In genomic region chr9:118038713-118039112, GRCh38 we compare ENCODE assay signal across 21 cellular contexts.
"Had no signal": no experiment of that assay in that cellular context is flagged by ENCODE, and none has a peak within 500 bp of the region (broad histone marks: within the 10 kb centered on the region; RNA-seq: fewer than 3 reads in every experiment).

No MANE protein-coding gene starts in this region.

- H3K27me3 Mint-ChIP-seq: activated CD4-positive, alpha-beta T cell treated with anti-CD3 and anti-CD28 coated beads, Interleukin-2, amount 10 ng/mL, durations not matched to agents 24 days and 14 days; activated CD8-positive, alpha-beta T cell treated with anti-CD3 and anti-CD28 coated beads for 36 hours had no signal

- H3K4me1 Mint-ChIP-seq: activated CD4-positive, alpha-beta T cell treated with anti-CD3 and anti-CD28 coated beads, Interleukin-2, amount 10 ng/mL, durations not matched to agents 24 days and 14 days; mesothelial cell of epicardium had no signal

- ATAC-seq: activated CD8-positive, alpha-beta T cell treated with anti-CD3 and anti-CD28 coated beads for 36 hours; activated T-cell treated with anti-CD3 and anti-CD28 coated beads, Interleukin-2, amount 50 U/mL, for 4 hours; body of pancreas; effector memory CD8-positive, alpha-beta T cell; foreskin keratinocyte; natural killer cell treated with Interleukin-12 subunit alpha and Interleukin-12 subunit beta and Interleukin-15 and Interleukin-18, amount 100 ng/mL, for 72 hours had no signal

- H3K4me3 ChIP-seq: body of pancreas, lung, thyroid gland had no signal

- H3K27me3 ChIP-seq: body of pancreas, foreskin keratinocyte, thyroid gland had no signal

- H3K4me1 ChIP-seq: body of pancreas, foreskin keratinocyte, thyroid gland had no signal

- H3K9me3 ChIP-seq: body of pancreas, thyroid gland had no signal

- H3K36me3 ChIP-seq: thyroid gland had no signal

- H3K27ac ChIP-seq: body of pancreas, foreskin keratinocyte, thyroid gland had no signal

- DNase-seq: activated CD4-positive, alpha-beta T cell treated with anti-CD3 and anti-CD28 coated beads, Interleukin-2, amount 10 ng/mL, durations not matched to agents 24 days and 14 days; activated CD8-positive, alpha-beta memory T cell treated with anti-CD3 and anti-CD28 coated beads, Interleukin-2, amount 50 U/mL, for 4 hours; activated CD8-positive, alpha-beta T cell treated with anti-CD3 and anti-CD28 coated beads for 36 hours; activated naive CD4-positive, alpha-beta T cell treated with anti-CD3 and anti-CD28 coated beads for 36 hours; activated T-cell treated with anti-CD3 and anti-CD28 coated beads, Interleukin-2, amount 50 U/mL, for 4 hours; body of pancreas; caudate nucleus; effector memory CD8-positive, alpha-beta T cell; foreskin keratinocyte; glutamatergic neuron; hippocampal formation; occipital lobe; posterior cingulate gyrus; stimulated activated CD4-positive, alpha-beta T cell treated with anti-CD3 and anti-CD28 coated beads, Interleukin-12 subunit alpha, Interleukin-12 subunit beta, amount 100 ng/mL, for 4 hours; stimulated activated CD4-positive, alpha-beta T cell treated with anti-CD3 and anti-CD28 coated beads, Interleukin-1b, Interleukin-23, amount 100 ng/mL, for 48 hours; stimulated activated naive CD4-positive, alpha-beta T cell treated with Interleukin-2 at 50 U/mL for 16 hours; thyroid gland had no signal

- H3K9me3 Mint-ChIP-seq: activated CD4-positive, alpha-beta T cell treated with anti-CD3 and anti-CD28 coated beads, Interleukin-2, amount 10 ng/mL, durations not matched to agents 24 days and 14 days; activated CD8-positive, alpha-beta T cell treated with anti-CD3 and anti-CD28 coated beads for 36 hours; mesothelial cell of epicardium had no signal

- H3K27ac Mint-ChIP-seq: activated CD4-positive, alpha-beta T cell treated with anti-CD3 and anti-CD28 coated beads, Interleukin-2, amount 10 ng/mL, durations not matched to agents 24 days and 14 days; activated CD8-positive, alpha-beta T cell treated with anti-CD3 and anti-CD28 coated beads for 36 hours; activated naive CD4-positive, alpha-beta T cell treated with anti-CD3 and anti-CD28 coated beads for 36 hours; effector memory CD8-positive, alpha-beta T cell; mesothelial cell of epicardium; natural killer cell treated with Interleukin-12 subunit alpha and Interleukin-12 subunit beta and Interleukin-15 and Interleukin-18, amount 100 ng/mL, for 72 hours had no signal

- H3K36me3 Mint-ChIP-seq: mesothelial cell of epicardium; natural killer cell treated with Interleukin-12 subunit alpha and Interleukin-12 subunit beta and Interleukin-15 and Interleukin-18, amount 100 ng/mL, for 72 hours had no signal

- H3K4me3 Mint-ChIP-seq: activated CD4-positive, alpha-beta T cell treated with anti-CD3 and anti-CD28 coated beads, Interleukin-2, amount 10 ng/mL, durations not matched to agents 24 days and 14 days; activated CD8-positive, alpha-beta T cell treated with anti-CD3 and anti-CD28 coated beads for 36 hours; activated naive CD4-positive, alpha-beta T cell treated with anti-CD3 and anti-CD28 coated beads for 36 hours; activated T-cell treated with anti-CD3 and anti-CD28 coated beads, Interleukin-2, amount 50 U/mL, for 4 hours; effector memory CD8-positive, alpha-beta T cell; mesothelial cell of epicardium; natural killer cell treated with Interleukin-12 subunit alpha and Interleukin-12 subunit beta and Interleukin-15 and Interleukin-18, amount 100 ng/mL, for 72 hours had no signal

- FAIRE-seq: keratinocyte had no signal
